In genomic region chr10:102419561-102420442, GRCh38 we compare ENCODE assay signal across 8 cellular contexts. TPM values are rescaled to one million over a fixed set of nuclear protein-coding genes. Genes with fewer than 3 reads are reported as not detected.
DNase-seq lines count a peak whose midpoint lies in the region; ATAC-seq and TF ChIP-seq lines count a peak whose summit lies in the region.

No MANE protein-coding gene starts in this region.

- peak overlapping the region; percentile 93 for H3K27ac ChIP-seq in C4-2B
- H3K27ac ChIP-seq in HUES6 (ENCODE audit: low read depth, low read length): no peak overlapping the region
- peak overlapping the region; percentile 82 for H3K27ac ChIP-seq in OCI-LY7 (ENCODE audit: low read depth, low read length, poor library complexity, severe bottlenecking)
- H3K27ac ChIP-seq in uterus: peak overlapping the region; percentile 92

- no peak for ATAC-seq in GM19467 (IDR thresholded peaks at IDR 0.05; ENCODE audit: unreplicated experiment)

- BruUV-seq in OCI-LY7 (replicated peaks; lab: Mats Ljungman, UMichigan): no TSS peak

- H3K27me3 ChIP-seq in HUES6 (ENCODE audit: control insufficient read depth, insufficient read depth, low read length): peaks cover 27% of the 10 kb centered on the region; the same call in 1 of the 2 replicates
- H3K27me3 ChIP-seq in uterus: peaks cover 0 to 19% of the 10 kb centered on the region in 2 donors

- H3K9me2 ChIP-seq in OCI-LY7 (ENCODE audit: insufficient read depth, low read length): no peaks in the 10 kb centered on the region

- H3K4me1 ChIP-seq in HUES6 (ENCODE audit: control insufficient read depth, insufficient read depth, low read length) (peaks cover 14% of the 10 kb centered on the region), OCI-LY7 (ENCODE audit: insufficient read depth, low read length, poor library complexity, severe bottlenecking) (peaks cover 46% of the 10 kb centered on the region), uterus (peaks cover 0 to 11% of the 10 kb centered on the region in 2 donors)

- peaks cover 6% of the 10 kb centered on the region; the same call in 1 of the 2 replicates for H3K36me3 ChIP-seq in HUES6 (ENCODE audit: control insufficient read depth, insufficient read depth, low read length)
- peaks cover 11% of the 10 kb centered on the region; the same call in 1 of the 2 replicates for H3K36me3 ChIP-seq in OCI-LY7 (ENCODE audit: insufficient read depth, low read length)
- H3K36me3 ChIP-seq in uterus: no peaks in the 10 kb centered on the region

- H4K20me1 ChIP-seq in OCI-LY7 (ENCODE audit: insufficient read depth, low read length): no peaks in the 10 kb centered on the region

- peak; percentile 60 for DNase-seq in OCI-LY7 (ENCODE audit: low spot score)
- peak; percentile 55 for DNase-seq in activated effector memory CD4-positive, alpha-beta T cell treated with Interleukin-2 at 50 U/mL for 16 hours
- peak in 1 of 2 donors; percentile 53 for DNase-seq in foreskin fibroblast
- DNase-seq in nucleus accumbens (lab: John Stamatoyannopoulos, UW): peak in 50 of 56 donors; percentile 19 to 85 (median 62)
- DNase-seq in uterus: peak in 1 of 2 donors; percentile 63

- H3K4me3 ChIP-seq in HUES6 (ENCODE audit: low read depth, low read length) (peak overlapping the region; percentile 92), OCI-LY7 (ENCODE audit: low read depth, low read length, poor library complexity, severe bottlenecking) (peak overlapping the region; percentile 79), foreskin fibroblast (ENCODE audit: low read depth in 1 of 2, low read length in 2 of 2) (peak overlapping the region; percentile 68 to 92), uterus (peak overlapping the region; percentile 79 to 92)

- peak overlapping the region; percentile 80; the same call in 1 of the 2 replicates for H2AFZ ChIP-seq in OCI-LY7 (ENCODE audit: low read length)

- peak overlapping the region; percentile 54 for H3K9ac ChIP-seq in HUES6 (ENCODE audit: low read length)

- H3K79me2 ChIP-seq in OCI-LY7 (ENCODE audit: insufficient read depth, low read depth, low read length): peaks cover 6% of the 10 kb centered on the region; the same call in 1 of the 2 replicates

- TF ChIP-seq POLR2A in uterus (IDR thresholded peaks at IDR 0.05): no peak

- POLR2A ChIA-PET in OCI-LY7 (lab: Charles Lee): interaction anchor here (0.9 to 1.8 kb wide), 8 partner anchors 12 to 85 kb away, joined by 3 to 11 read pairs (median 6); partner anchors contain the start of genes C10orf95 and CUEDC2

- TF ChIP-seq CTCF in C4-2B (conservative IDR thresholded peaks at IDR 0.05): no peak
- TF ChIP-seq CTCF in OCI-LY7 (conservative IDR thresholded peaks at IDR 0.05; ENCODE audit: low read length): no peak
- TF ChIP-seq CTCF in foreskin fibroblast (IDR thresholded peaks at IDR 0.05; ENCODE audit: low read depth, low read length): no peak
- TF ChIP-seq CTCF in uterus (IDR thresholded peaks at IDR 0.05): no peak

- peak overlapping the region; percentile 96 for H3K4me2 ChIP-seq in OCI-LY7 (ENCODE audit: low read length)

- H3K9me3 ChIP-seq in HUES6 (ENCODE audit: control insufficient read depth, insufficient read depth, low read depth, low read length) (no peaks in the 10 kb centered on the region), OCI-LY7 (ENCODE audit: low read length) (no peaks in the 10 kb centered on the region), uterus (no peaks in the 10 kb centered on the region)

- CTCF ChIA-PET in OCI-LY7 (lab: Charles Lee; ENCODE audit: unreplicated experiment): interaction anchor here (0.9 to 1.2 kb wide), 2 partner anchors 12 to 20 kb away, joined by 3 to 5 read pairs; partner anchors contain the start of gene CUEDC2

- intact Hi-C loops in OCI-LY7 (cut with micrococcal nuclease; ENCODE audit: unreplicated experiment) (loop anchor here (2.0 to 5.0 kb wide), 3 partner anchors 59 to 162 kb away; partner anchors contain the start of genes ACTR1A and SUFU), uterus (cut with DNase I; ENCODE audit: low total_unique reads) (no loop called here)

RNA-seq across cellular contexts. Expression of gene FBXL15, which starts 0.8 kb away (rescaled TPM):
- 13.3 and 20.9 TPM in 2 replicates for total RNA-seq in OCI-LY7 (2014; rRNA removed; shearing (Covaris generic))
- 13.4 and 18.2 TPM in 2 replicates for total RNA-seq in OCI-LY7 (2022)
- 10 to 100 TPM in 3 of 4 donors, 1 to 10 TPM in 1; 6.8 to 40.0 (median 16.7) TPM for total RNA-seq in uterus

RNA-seq across cellular contexts. Expression of gene PSD, which starts 1.2 kb away (rescaled TPM):
- total RNA-seq in OCI-LY7 (2014; rRNA removed; shearing (Covaris generic)): 2.0 and 2.2 TPM in 2 replicates
- 10.2 and 10.9 TPM in 2 replicates for total RNA-seq in OCI-LY7 (2022)
- 100 to 1,000 TPM in 1 of 4 donors, 10 to 100 TPM in 2, not detected in 1; 31.3 to 114 (median 37.3) TPM for total RNA-seq in uterus

RNA-seq across cellular contexts. Expression of gene CUEDC2, which starts 12.6 kb away (rescaled TPM):
- total RNA-seq in OCI-LY7 (2014; rRNA removed; shearing (Covaris generic)): 48.9 and 61.0 TPM in 2 replicates
- total RNA-seq in OCI-LY7 (2022): 71.6 and 73.3 TPM in 2 replicates
- total RNA-seq in uterus: 10 to 100 TPM; 26.2 to 51.6 (median 35.6) TPM

RNA-seq across cellular contexts. Expression of gene NFKB2, which starts 24.3 kb away (rescaled TPM):
- 47.1 and 53.3 TPM in 2 replicates for total RNA-seq in OCI-LY7 (2014; rRNA removed; shearing (Covaris generic))
- total RNA-seq in OCI-LY7 (2022) (67.3 and 75.2 TPM in 2 replicates), uterus (10 to 100 TPM in 2 of 4 donors, 1 to 10 TPM in 2; 6.4 to 61.7 (median 10.7) TPM)

RNA-seq across cellular contexts. Expression of gene C10orf95, which starts 31.5 kb away (rescaled TPM):
- total RNA-seq in OCI-LY7 (2014; rRNA removed; shearing (Covaris generic)): 0.67 and 3.3 TPM in 2 replicates
- 0.50 and 0.67 TPM in 2 replicates for total RNA-seq in OCI-LY7 (2022)
- under 1 TPM in 1 of 4 donors, not detected in 3; 0.21 TPM for total RNA-seq in uterus
